13 cellular contexts compared by ENCODE assay signal in genomic region chr5:41770799-41771198, GRCh38.
DNase-seq lines count a peak whose midpoint lies in the region; ATAC-seq and FAIRE-seq lines count a peak whose summit lies in the region.
"Had no signal": no experiment of that assay in that cellular context is flagged by ENCODE, and none has a peak within 500 bp of the region (broad histone marks: within the 10 kb centered on the region; RNA-seq: fewer than 3 reads in every experiment).

No MANE protein-coding gene starts in this region.

- DNase-seq in frontal cortex (ENCODE audit: low spot score in 2 of 2) = no peak
- no peak for DNase-seq in HPDE6-E6E7 (ENCODE audit: extremely low spot score)
- DNase-seq in OCI-M1 (lab: John Stamatoyannopoulos, UW) = no peak
- no peak for DNase-seq in activated CD8-positive, alpha-beta memory T cell treated with anti-CD3 and anti-CD28 coated beads, Interleukin-2, amount 50 U/mL, for 4 hours
- DNase-seq: activated naive CD4-positive, alpha-beta T cell treated with Interleukin-2 at 50 U/mL for 16 hours; cerebellar nuclear complex; islet precursor cell; NCI-H1105; SK-N-SH; upper lobe of left lung had no signal

- peak; percentile 74 for FAIRE-seq in frontal cortex (lab: Jason Lieb, UNC)

- ATAC-seq in GM19023 (IDR thresholded peaks at IDR 0.05; ENCODE audit: unreplicated experiment) = peak; percentile 86
- ATAC-seq in GM21723 (IDR thresholded peaks at IDR 0.05; ENCODE audit: unreplicated experiment) = peak; percentile 95
- peak; percentile 86 for ATAC-seq in HG03103 (IDR thresholded peaks at IDR 0.05; ENCODE audit: low read depth, unreplicated experiment)
